1 cellular context compared by ENCODE assay signal in genomic region chr6:32855467-32856174, GRCh38.
A peak's percentile ranks its signal among the peaks of the same experiment; 100 is the strongest.
TF ChIP-seq lines count a peak whose summit lies in the region.

No MANE protein-coding gene starts in this region.

TF ChIP-seq in HepG2, 621 proteins besides CTCF, POLR2A, EP300 and RAD21:
- TF ChIP-seq CEBPB (IDR thresholded peaks at IDR 0.05; ENCODE audit: borderline replicate concordance, low read depth, low read length): peak; percentile 71; the same call in 1 of the 2 replicates
- 0 out of 2 replicates have a peak, but pooled peaks have one; percentile 7 for TF ChIP-seq RFX5 (IDR thresholded peaks at IDR 0.05; ENCODE audit: low read depth, low read length)
- no peak for TF ChIP-seq NFIB (CRISPR knock-in tag; IDR thresholded peaks at IDR 0.05; ENCODE audit: borderline replicate concordance)
- no peak for TF ChIP-seq CERS6 (CRISPR knock-in tag; IDR thresholded peaks at IDR 0.05)
- TF ChIP-seq TIGD3 (CRISPR knock-in tag; IDR thresholded peaks at IDR 0.05; ENCODE audit: borderline replicate concordance): no peak
- TF ChIP-seq ZNF350 (CRISPR knock-in tag; IDR thresholded peaks at IDR 0.05; ENCODE audit: borderline replicate concordance, low read depth): no peak
- 0 out of 2 replicates have a peak, but pooled peaks have one; percentile 41 for TF ChIP-seq CEBPG (CRISPR knock-in tag; IDR thresholded peaks at IDR 0.05)
